In genomic region chrX:47235691-47236103, GRCh38 we compare ENCODE assay signal across 13 cellular contexts. TPM values are rescaled to one million over a fixed set of nuclear protein-coding genes. Genes with fewer than 3 reads are reported as not detected.
DNase-seq lines count a peak whose midpoint lies in the region; ATAC-seq, FAIRE-seq and TF ChIP-seq lines count a peak whose summit lies in the region.
"Had no signal": no experiment of that assay in that cellular context is flagged by ENCODE, and none has a peak within 500 bp of the region (broad histone marks: within the 10 kb centered on the region; RNA-seq: fewer than 3 reads in every experiment).

No MANE protein-coding gene starts in this region.

- H3K9me3 Mint-ChIP-seq in natural killer cell = no peaks in the 10 kb centered on the region

- H3K36me3 ChIP-seq in HepG2 (replicated peaks in 1 of 2; ENCODE audit: control insufficient read depth in 1 of 2, insufficient read depth in 2 of 2, low read length in 2 of 2) (peaks cover 1 to 15% of the 10 kb centered on the region in 2 experiments; a peak in 3 of 5 replicates), right lobe of liver (no peaks in the 10 kb centered on the region), bronchial epithelial cell (ENCODE audit: control insufficient read depth, insufficient read depth, low read length) (no peaks in the 10 kb centered on the region), vagina (peaks cover 0 to 5% of the 10 kb centered on the region in 2 donors)

- H3K79me2 ChIP-seq in HepG2 (ENCODE audit: insufficient read depth, low read length) = peaks cover 29% of the 10 kb centered on the region

- in situ Hi-C loops in HepG2 (cut with HindIII; ENCODE audit: extremely low pct_ligation_motif_present, low pct_unique_long_range_greater_than_20kb) = no loop called here

- WGBS in HepG2 (ENCODE audit: low lambda C conversion rate) = 22% methylated on average over 4 of the region's 4 CpGs
- WGBS in right lobe of liver (ENCODE audit: insufficient coverage, low coverage, low lambda C conversion rate, missing lambda C conversion rate) = 71% methylated on average over 4 of the region's 4 CpGs

- no peak for FAIRE-seq in HepG2 (lab: Jason Lieb, UNC)
- FAIRE-seq in bronchial epithelial cell (lab: Jason Lieb, UNC) = peak; percentile 84

- ATAC-seq in HepG2 (no peak), right lobe of liver (no peak), natural killer cell (no peak)
- ATAC-seq: PC-3 had no signal

- H3K36me3 Mint-ChIP-seq in natural killer cell = no peaks in the 10 kb centered on the region

- no peaks in the 10 kb centered on the region for H3K9me3 ChIP-seq in HepG2 (ENCODE audit: low read length)
- no peaks in the 10 kb centered on the region for H3K9me3 ChIP-seq in right lobe of liver
- H3K9me3 ChIP-seq in vagina = no peaks in the 10 kb centered on the region
- H3K9me3 ChIP-seq: adrenal gland had no signal

- CTCF ChIA-PET in HepG2 (lab: Yijun Ruan, JAX; ENCODE audit: low intra/inter-chr PET ratio, low total read pairs) = no interaction called here

- H3K27me3 Mint-ChIP-seq in natural killer cell (ENCODE audit: low read depth in 2 of 2) = no peaks in the 10 kb centered on the region

- TF ChIP-seq POLR2A in HepG2 (IDR thresholded peaks at IDR 0.05; ENCODE audit: insufficient read depth in 1 of 2, low read depth in 2 of 2, low read length in 2 of 2) = no peak
- TF ChIP-seq POLR2A in right lobe of liver (IDR thresholded peaks at IDR 0.05) = no peak
- no peak for TF ChIP-seq POLR2A in vagina (IDR thresholded peaks at IDR 0.05)

- H3K9ac ChIP-seq in HepG2 (ENCODE audit: insufficient read depth, low read depth, low read length) = no peak overlapping the region
- H3K9ac ChIP-seq: BLaER1 treated with 17β-estradiol and CSF1 and Interleukin-3, amounts not matched to agents 10 nM and 100 nM had no signal

- H3K4me3 ChIP-seq in HepG2 (replicated peaks in 1 of 3; ENCODE audit: insufficient read depth in 1 of 3, low read depth in 2 of 3, low read length in 3 of 3) (no peak overlapping the region; a peak in 1 of 6 replicates), right lobe of liver (no peak overlapping the region), bronchial epithelial cell (ENCODE audit: low read depth, low read length) (no peak overlapping the region), vagina (no peak overlapping the region)
- H3K4me3 ChIP-seq: BLaER1 treated with 17β-estradiol and CSF1 and Interleukin-3, amounts not matched to agents 10 nM and 100 nM; skin epidermis had no signal

- peaks cover 41% of the 10 kb centered on the region for H3K4me1 ChIP-seq in HepG2 (ENCODE audit: insufficient read depth, low read length)
- no peaks in the 10 kb centered on the region for H3K4me1 ChIP-seq in right lobe of liver
- H3K4me1 ChIP-seq in vagina = peaks cover 9% of the 10 kb centered on the region

- intact Hi-C loops in HepG2 (cut with micrococcal nuclease; ENCODE audit: unreplicated experiment) (loop anchor here (10.0 kb wide), 1 partner anchor 79 kb away; no protein-coding TSS in a partner anchor), right lobe of liver (cut with DNase I) (no loop called here), natural killer cell (cut with micrococcal nuclease) (no loop called here), vagina (cut with DNase I) (no loop called here)

- peak overlapping the region; percentile 31 for H3K27ac ChIP-seq in HepG2 (ENCODE audit: extremely low read length, insufficient read depth, low read length)
- no peak overlapping the region for H3K27ac ChIP-seq in right lobe of liver
- peak overlapping the region; percentile 98 for H3K27ac ChIP-seq in vagina
- H3K27ac ChIP-seq: adrenal gland; BLaER1 treated with 17β-estradiol and CSF1 and Interleukin-3, amounts not matched to agents 10 nM and 100 nM had no signal

- H3K27ac Mint-ChIP-seq in natural killer cell = peak overlapping the region; percentile 73 to 99

- DNase-seq in HepG2 (ENCODE audit: low spot score) (peak; percentile 69), right lobe of liver (no peak), bronchial epithelial cell (ENCODE audit: low read depth) (no peak), natural killer cell (no peak), vagina (ENCODE audit: extremely low spot score in 2 of 2) (no peak), GF-D8 (lab: John Stamatoyannopoulos, UW) (no peak), amniotic stem cell (lab: John Stamatoyannopoulos, UW) (no peak), middle frontal gyrus (ENCODE audit: extremely low spot score, low spot score) (no peak)
- DNase-seq: adrenal gland, NCI-H2081, PC-3 had no signal

- H3K4me2 ChIP-seq in HepG2 (ENCODE audit: low read depth, low read length) = peak overlapping the region; percentile 60

- TF ChIP-seq EP300 in HepG2 (IDR thresholded peaks at IDR 0.05; ENCODE audit: low read depth in 2 of 2, low read length in 2 of 2) (peak in 1 of 2 experiments; percentile 53; a peak in 1 of 4 replicates), HepG2 (CRISPR knock-in tag; IDR thresholded peaks at IDR 0.05; ENCODE audit: borderline replicate concordance) (peak; percentile 58; the same call in 1 of the 2 replicates)

- H2AFZ ChIP-seq in HepG2 (ENCODE audit: low read length) = no peak overlapping the region

- no peaks in the 10 kb centered on the region for H4K20me1 ChIP-seq in HepG2 (ENCODE audit: insufficient read depth, low read length)

- H3K4me3 Mint-ChIP-seq in natural killer cell = peak overlapping the region; percentile 22

- H3K27me3 ChIP-seq in HepG2 (ENCODE audit: control insufficient read depth in 1 of 2, insufficient read depth in 2 of 2, low read length in 2 of 2) (no peaks in the 10 kb centered on the region; a peak in 1 of 5 replicates), right lobe of liver (no peaks in the 10 kb centered on the region), bronchial epithelial cell (ENCODE audit: control insufficient read depth, insufficient read depth, low read length) (no peaks in the 10 kb centered on the region), vagina (no peaks in the 10 kb centered on the region)

- H3K4me1 Mint-ChIP-seq in natural killer cell = peaks cover 18 to 20% of the 10 kb centered on the region in 2 donors

- BruUV-seq in HepG2 (replicated peaks; lab: Mats Ljungman, UMichigan) = no TSS peak

- POLR2A ChIA-PET in HepG2 (lab: Yijun Ruan, JAX) = no interaction called here

- TF ChIP-seq CTCF in HepG2 (CRISPR knock-in tag; IDR thresholded peaks at IDR 0.05) = no peak
- TF ChIP-seq CTCF in right lobe of liver (IDR thresholded peaks at IDR 0.05) = no peak
- TF ChIP-seq CTCF in bronchial epithelial cell (IDR thresholded peaks at IDR 0.05; ENCODE audit: insufficient read depth, low read length, severe bottlenecking) = no peak
- TF ChIP-seq CTCF in natural killer cell (IDR thresholded peaks at IDR 0.05) = no peak
- no peak for TF ChIP-seq CTCF in vagina (IDR thresholded peaks at IDR 0.05)

- no peak for TF ChIP-seq RAD21 in HepG2 (CRISPR knock-in tag; IDR thresholded peaks at IDR 0.05)

RNA-seq across cellular contexts. Expression of gene USP11, which starts 2.9 kb away (rescaled TPM):
- 23.8 and 33.6 TPM in 2 replicates for total RNA-seq in HepG2 (2016; rRNA removed; fragmentation: Illumina TruSeq; extraction: Trizol)
- 4.6 and 5.6 TPM in 2 replicates for total RNA-seq in HepG2 (2016; cell fraction: cytosol; rRNA removed; fragmentation: Illumina TruSeq; extraction: Trizol; ENCODE audit: low read depth)
- 23.6 and 32.3 TPM in 2 replicates for total RNA-seq in HepG2 (2016; cell fraction: insoluble cytoplasmic fraction; rRNA removed; fragmentation: Illumina TruSeq; extraction: Trizol)
- total RNA-seq in HepG2 (2016; cell fraction: membrane; rRNA removed; fragmentation: Illumina TruSeq; extraction: Trizol) = 5.5 and 6.3 TPM in 2 replicates
- total RNA-seq in HepG2 (2016; cell fraction: nucleus; rRNA removed; fragmentation: Illumina TruSeq; extraction: Trizol) = 21.6 and 22.6 TPM in 2 replicates
- 31.7 and 38.8 TPM in 2 replicates for polyA plus RNA-seq in HepG2 (2011; rRNA removed)
- polyA plus RNA-seq in HepG2 (2011; cell fraction: cytosol; rRNA removed) = 17.8 and 18.8 TPM in 2 replicates
- polyA plus RNA-seq in HepG2 (2011; cell fraction: nucleus; rRNA removed) = 103 TPM in 2 replicates
- 56.6 and 70.9 TPM in 2 replicates for polyA plus RNA-seq in HepG2 (2012)
- polyA plus RNA-seq in HepG2 (2016; cell fraction: cytosol; fragmentation: Illumina TruSeq; extraction: Trizol; ENCODE audit: low read depth) = 2.1 and 3.2 TPM in 2 replicates
- 21.0 and 30.4 TPM in 2 replicates for polyA plus RNA-seq in HepG2 (2016; cell fraction: insoluble cytoplasmic fraction; fragmentation: Illumina TruSeq; extraction: Trizol; ENCODE audit: low read depth)
- 4.6 and 5.3 TPM in 2 replicates for polyA plus RNA-seq in HepG2 (2016; cell fraction: membrane; fragmentation: Illumina TruSeq; extraction: Trizol; ENCODE audit: low read depth)
- 45.2 and 50.2 TPM in 2 replicates for polyA plus RNA-seq in HepG2 (2016; cell fraction: nucleus; fragmentation: Illumina TruSeq; extraction: Trizol; ENCODE audit: insufficient read depth, low read depth)
- 100 and 124 TPM in 2 replicates for polyA minus RNA-seq in HepG2 (2011; rRNA and poly(A)+ RNA removed; ENCODE audit: low replicate concordance)
- 41.3 and 57.4 TPM in 2 replicates for polyA minus RNA-seq in HepG2 (2011; cell fraction: cytosol; rRNA and poly(A)+ RNA removed)
- 55.4 and 68.5 TPM in 2 replicates for polyA minus RNA-seq in HepG2 (2011; cell fraction: nucleus; rRNA and poly(A)+ RNA removed)
- total RNA-seq in right lobe of liver = 10 to 100 TPM in 3 of 6 experiments, 1 to 10 TPM in 3; 7.1 to 14.7 (median 11.4) TPM
- 6.1 and 7.3 TPM in 2 replicates for total RNA-seq in bronchial epithelial cell
- total RNA-seq in natural killer cell = 100 to 1,000 TPM; 107 to 131 (median 108) TPM
- total RNA-seq in vagina = 72.4 TPM

RNA-seq across cellular contexts. Expression of gene CDK16, which starts 17.2 kb away (rescaled TPM):
- total RNA-seq in HepG2 (2016; rRNA removed; fragmentation: Illumina TruSeq; extraction: Trizol) (54.0 and 64.5 TPM in 2 replicates), right lobe of liver (10 to 100 TPM; 14.6 to 37.4 (median 29.5) TPM), bronchial epithelial cell (54.8 and 100 TPM in 2 replicates), natural killer cell (100 to 1,000 TPM; 112 to 140 (median 126) TPM), vagina (73.9 TPM)
- 42.6 and 48.2 TPM in 2 replicates for total RNA-seq in HepG2 (2016; cell fraction: cytosol; rRNA removed; fragmentation: Illumina TruSeq; extraction: Trizol; ENCODE audit: low read depth)
- total RNA-seq in HepG2 (2016; cell fraction: insoluble cytoplasmic fraction; rRNA removed; fragmentation: Illumina TruSeq; extraction: Trizol) = 46.2 and 63.4 TPM in 2 replicates
- 101 and 102 TPM in 2 replicates for total RNA-seq in HepG2 (2016; cell fraction: membrane; rRNA removed; fragmentation: Illumina TruSeq; extraction: Trizol)
- 48.0 and 50.2 TPM in 2 replicates for total RNA-seq in HepG2 (2016; cell fraction: nucleus; rRNA removed; fragmentation: Illumina TruSeq; extraction: Trizol)
- polyA plus RNA-seq in HepG2 (2011; rRNA removed) = 221 and 225 TPM in 2 replicates
- polyA plus RNA-seq in HepG2 (2011; cell fraction: cytosol; rRNA removed) = 159 and 189 TPM in 2 replicates
- polyA plus RNA-seq in HepG2 (2011; cell fraction: nucleus; rRNA removed) = 710 and 899 TPM in 2 replicates
- polyA plus RNA-seq in HepG2 (2012) = 70.8 and 105 TPM in 2 replicates
- 81.6 and 88.2 TPM in 2 replicates for polyA plus RNA-seq in HepG2 (2016; cell fraction: cytosol; fragmentation: Illumina TruSeq; extraction: Trizol; ENCODE audit: low read depth)
- polyA plus RNA-seq in HepG2 (2016; cell fraction: insoluble cytoplasmic fraction; fragmentation: Illumina TruSeq; extraction: Trizol; ENCODE audit: low read depth) = 86.5 and 108 TPM in 2 replicates
- 133 and 157 TPM in 2 replicates for polyA plus RNA-seq in HepG2 (2016; cell fraction: membrane; fragmentation: Illumina TruSeq; extraction: Trizol; ENCODE audit: low read depth)
- polyA plus RNA-seq in HepG2 (2016; cell fraction: nucleus; fragmentation: Illumina TruSeq; extraction: Trizol; ENCODE audit: insufficient read depth, low read depth) = 147 and 168 TPM in 2 replicates
- polyA minus RNA-seq in HepG2 (2011; rRNA and poly(A)+ RNA removed; ENCODE audit: low replicate concordance) = 219 and 435 TPM in 2 replicates
- 89.3 and 94.1 TPM in 2 replicates for polyA minus RNA-seq in HepG2 (2011; cell fraction: cytosol; rRNA and poly(A)+ RNA removed)
- polyA minus RNA-seq in HepG2 (2011; cell fraction: nucleus; rRNA and poly(A)+ RNA removed) = 94.1 and 102 TPM in 2 replicates

RNA-seq across cellular contexts. Expression of gene UBA1, which starts 42.1 kb away (rescaled TPM):
- total RNA-seq in HepG2 (2016; rRNA removed; fragmentation: Illumina TruSeq; extraction: Trizol) (93.3 and 95.6 TPM in 2 replicates), right lobe of liver (100 to 1,000 TPM in 4 of 6 experiments, 10 to 100 TPM in 2; 85.1 to 120 (median 107) TPM), bronchial epithelial cell (87.4 and 137 TPM in 2 replicates), natural killer cell (100 to 1,000 TPM; 118 to 168 (median 120) TPM), vagina (168 TPM)
- 5.4 and 7.1 TPM in 2 replicates for total RNA-seq in HepG2 (2016; cell fraction: cytosol; rRNA removed; fragmentation: Illumina TruSeq; extraction: Trizol; ENCODE audit: low read depth)
- 77.7 and 94.2 TPM in 2 replicates for total RNA-seq in HepG2 (2016; cell fraction: insoluble cytoplasmic fraction; rRNA removed; fragmentation: Illumina TruSeq; extraction: Trizol)
- 18.1 and 19.1 TPM in 2 replicates for total RNA-seq in HepG2 (2016; cell fraction: membrane; rRNA removed; fragmentation: Illumina TruSeq; extraction: Trizol)
- total RNA-seq in HepG2 (2016; cell fraction: nucleus; rRNA removed; fragmentation: Illumina TruSeq; extraction: Trizol) = 55.6 and 61.3 TPM in 2 replicates
- 129 and 146 TPM in 2 replicates for polyA plus RNA-seq in HepG2 (2011; rRNA removed)
- polyA plus RNA-seq in HepG2 (2011; cell fraction: cytosol; rRNA removed) = 77.3 and 97.9 TPM in 2 replicates
- 223 and 227 TPM in 2 replicates for polyA plus RNA-seq in HepG2 (2011; cell fraction: nucleus; rRNA removed)
- polyA plus RNA-seq in HepG2 (2012) = 84.6 and 94.4 TPM in 2 replicates
- polyA plus RNA-seq in HepG2 (2016; cell fraction: cytosol; fragmentation: Illumina TruSeq; extraction: Trizol; ENCODE audit: low read depth) = 4.8 and 5.6 TPM in 2 replicates
- polyA plus RNA-seq in HepG2 (2016; cell fraction: insoluble cytoplasmic fraction; fragmentation: Illumina TruSeq; extraction: Trizol; ENCODE audit: low read depth) = 93.8 and 120 TPM in 2 replicates
- polyA plus RNA-seq in HepG2 (2016; cell fraction: membrane; fragmentation: Illumina TruSeq; extraction: Trizol; ENCODE audit: low read depth) = 10.0 and 13.0 TPM in 2 replicates
- 158 and 178 TPM in 2 replicates for polyA plus RNA-seq in HepG2 (2016; cell fraction: nucleus; fragmentation: Illumina TruSeq; extraction: Trizol; ENCODE audit: insufficient read depth, low read depth)
- polyA minus RNA-seq in HepG2 (2011; rRNA and poly(A)+ RNA removed; ENCODE audit: low replicate concordance) = 280 and 721 TPM in 2 replicates
- 69.7 and 70.1 TPM in 2 replicates for polyA minus RNA-seq in HepG2 (2011; cell fraction: cytosol; rRNA and poly(A)+ RNA removed)
- polyA minus RNA-seq in HepG2 (2011; cell fraction: nucleus; rRNA and poly(A)+ RNA removed) = 44.2 and 45.4 TPM in 2 replicates

Comparison
In these comparisons a context has a peak if more than half of its experiments do, and no peak if none do; other contexts are left out.
1. H3K27ac ChIP-seq: peak in HepG2 (single experiment) and vagina (single experiment); none in right lobe of liver (0 of 3).